In genomic region chr5:57276353-57276752, GRCh38 we compare ENCODE assay signal across 18 cellular contexts.
DNase-seq lines count a peak whose midpoint lies in the region; ATAC-seq lines count a peak whose summit lies in the region.
"Had no signal": no experiment of that assay in that cellular context is flagged by ENCODE, and none has a peak within 500 bp of the region (broad histone marks: within the 10 kb centered on the region; RNA-seq: fewer than 3 reads in every experiment).

No MANE protein-coding gene starts in this region.

- no peaks in the 10 kb centered on the region for H3K36me3 Mint-ChIP-seq in activated T-helper 17 cell treated with anti-CD3 and anti-CD28 coated beads, Interleukin-2, amount 50 U/mL, for 72 hours (ENCODE audit: low read depth)

- no peak overlapping the region for H3K27ac Mint-ChIP-seq in activated T-helper 17 cell treated with anti-CD3 and anti-CD28 coated beads, Interleukin-2, amount 50 U/mL, for 72 hours
- H3K27ac Mint-ChIP-seq: CD4-positive, alpha-beta T cell had no signal

- H3K4me3 Mint-ChIP-seq in activated T-helper 17 cell treated with anti-CD3 and anti-CD28 coated beads, Interleukin-2, amount 50 U/mL, for 72 hours, result no peak overlapping the region
- H3K4me3 Mint-ChIP-seq: CD4-positive, alpha-beta T cell had no signal

- peaks cover 8% of the 10 kb centered on the region for H3K27me3 Mint-ChIP-seq in activated T-helper 17 cell treated with anti-CD3 and anti-CD28 coated beads, Interleukin-2, amount 50 U/mL, for 72 hours

- no peaks in the 10 kb centered on the region for H3K4me1 Mint-ChIP-seq in activated T-helper 17 cell treated with anti-CD3 and anti-CD28 coated beads, Interleukin-2, amount 50 U/mL, for 72 hours

- peak; percentile 23 for DNase-seq in stimulated activated CD4-positive, alpha-beta T cell treated with anti-CD3 and anti-CD28 coated beads, Interleukin-15, amount 100 ng/mL, for 24 hours
- no peak for DNase-seq in stimulated activated CD4-positive, alpha-beta T cell treated with anti-CD3 and anti-CD28 coated beads, Interleukin-4, amount 100 ng/mL, for 4 hours
- DNase-seq in NCI-H82 treated with DMSO at 0.1 percent for 48 hours (lab: John Stamatoyannopoulos, UW; ENCODE audit: unreplicated experiment) (peak; percentile 18), renal cortical epithelial cell (ENCODE audit: low read depth) (peak; percentile 4)
- DNase-seq in stimulated activated naive CD4-positive, alpha-beta T cell (lab: John Stamatoyannopoulos, UW), result no peak
- DNase-seq: CD4-positive, alpha-beta T cell; NCI-H1092 treated with DMSO at 0.1 percent for 48 hours; NCI-H187; NCI-H2081 treated with DMSO at 0.1 percent for 48 hours; NCI-H2171 treated with DMSO at 0.1 percent for 48 hours; NCI-H345; NCI-H510A treated with DMSO at 0.1 percent for 48 hours; SIG-M5 had no signal

- no peaks in the 10 kb centered on the region for H3K9me3 Mint-ChIP-seq in activated T-helper 17 cell treated with anti-CD3 and anti-CD28 coated beads, Interleukin-2, amount 50 U/mL, for 72 hours
- H3K9me3 Mint-ChIP-seq: CD4-positive, alpha-beta T cell had no signal

- peak; percentile 66 for ATAC-seq in activated T-helper 17 cell treated with anti-CD3 and anti-CD28 coated beads, Interleukin-2, amount 50 U/mL, for 72 hours (replicated peaks)
- no peak for ATAC-seq in HG02763 (IDR thresholded peaks at IDR 0.05; ENCODE audit: unreplicated experiment)
- no peak for ATAC-seq in HG02588 (IDR thresholded peaks at IDR 0.05; ENCODE audit: unreplicated experiment)
- ATAC-seq: A549, HepG2 had no signal

Comparison
In these comparisons a context has a peak if more than half of its experiments do, and no peak if none do; other contexts are left out.
1. DNase-seq: peak in stimulated activated CD4-positive, alpha-beta T cell treated with anti-CD3 and anti-CD28 coated beads, Interleukin-15, amount 100 ng/mL, for 24 hours (single experiment), NCI-H82 treated with DMSO at 0.1 percent for 48 hours (single experiment) and renal cortical epithelial cell (single experiment); none in stimulated activated CD4-positive, alpha-beta T cell treated with anti-CD3 and anti-CD28 coated beads, Interleukin-4, amount 100 ng/mL, for 4 hours (0 of 2) and stimulated activated naive CD4-positive, alpha-beta T cell (0 of 6).